7 cellular contexts compared by ENCODE assay signal in genomic region chrX:15335135-15336022, GRCh38.
A peak's percentile ranks its signal among the peaks of the same experiment; 100 is the strongest.
DNase-seq lines count a peak whose midpoint lies in the region; ATAC-seq and FAIRE-seq lines count a peak whose summit lies in the region.

Gene PIGA (minus strand): TSS chrX:15335523. CDS start chrX:15331930, 3,593 bp downstream.

- peak; percentile 100 for FAIRE-seq in GM18507 (lab: Jason Lieb, UNC)

- peak; percentile 99 for ATAC-seq in HG02981 (IDR thresholded peaks at IDR 0.05; ENCODE audit: unreplicated experiment)

- DNase-seq in GM18507 (ENCODE audit: extremely low spot score, insufficient read length, low read depth) (peak; percentile 69), NCI-H2029 treated with DMSO at 0.1 percent for 48 hours (lab: John Stamatoyannopoulos, UW) (peak; percentile 65), T-helper 9 cell (peak; percentile 81), astrocyte of the hippocampus (ENCODE audit: low read depth, low spot score) (peak; percentile 98), hippocampal formation (lab: John Stamatoyannopoulos, UW) (peak; percentile 86 to 87), retina (peak; percentile 90)

Comparison
In these comparisons a context has a peak if more than half of its experiments do, and no peak if none do; other contexts are left out.
1. Peak in every context shown above with its lines: DNase-seq and ATAC-seq.